ENCODE assay signal across 12 cellular contexts in genomic region chr5:168991991-168992390, GRCh38.
"Had no signal": no experiment of that assay in that cellular context is flagged by ENCODE, and none has a peak within 500 bp of the region (broad histone marks: within the 10 kb centered on the region; RNA-seq: fewer than 3 reads in every experiment).

No MANE protein-coding gene starts in this region.

- H3K4me3 ChIP-seq: gastroesophageal sphincter, right lobe of liver, spleen had no signal

- H3K4me3 Mint-ChIP-seq: activated naive CD4-positive, alpha-beta T cell treated with anti-CD3 and anti-CD28 coated beads, Interleukin-2, amount 50 U/mL, for 24 hours had no signal

- H3K9me3 ChIP-seq: gastroesophageal sphincter, right lobe of liver, spleen had no signal

- FAIRE-seq: endothelial cell of umbilical vein, kidney had no signal

- H3K9me3 Mint-ChIP-seq: activated naive CD4-positive, alpha-beta T cell treated with anti-CD3 and anti-CD28 coated beads, Interleukin-2, amount 50 U/mL, for 24 hours had no signal

- H3K27ac ChIP-seq: gastroesophageal sphincter, right lobe of liver, spleen had no signal

- H3K27me3 ChIP-seq: gastroesophageal sphincter, right lobe of liver had no signal

- H3K36me3 Mint-ChIP-seq: activated naive CD4-positive, alpha-beta T cell treated with anti-CD3 and anti-CD28 coated beads, Interleukin-2, amount 50 U/mL, for 24 hours had no signal

- DNase-seq: activated CD4-positive, alpha-beta T cell treated with anti-CD3 and anti-CD28 coated beads, Interleukin-2, amount 50 U/mL, for 1 hour; activated CD4-positive, CD25-positive, alpha-beta regulatory T cell; activated T-cell treated with anti-CD3 and anti-CD28 coated beads, Interleukin-2, amount 50 U/mL, for 1 hour; kidney; left ventricle myocardium superior; right lobe of liver; spleen; stimulated activated CD4-positive, alpha-beta T cell treated with anti-CD3 and anti-CD28 coated beads, Interleukin-1b, Interleukin-23, amount 100 ng/mL, for 48 hours; stimulated activated naive CD4-positive, alpha-beta T cell had no signal

- H3K36me3 ChIP-seq: gastroesophageal sphincter, right lobe of liver, spleen had no signal

- H3K4me1 Mint-ChIP-seq: activated naive CD4-positive, alpha-beta T cell treated with anti-CD3 and anti-CD28 coated beads, Interleukin-2, amount 50 U/mL, for 24 hours had no signal

- H3K27ac Mint-ChIP-seq: activated naive CD4-positive, alpha-beta T cell treated with anti-CD3 and anti-CD28 coated beads, Interleukin-2, amount 50 U/mL, for 24 hours had no signal
